In genomic region chr3:152264378-152264777, GRCh38 we compare ENCODE assay signal across 14 cellular contexts. TPM values are rescaled to one million over a fixed set of nuclear protein-coding genes. Genes with fewer than 3 reads are reported as not detected.
DNase-seq lines count a peak whose midpoint lies in the region; ATAC-seq and TF ChIP-seq lines count a peak whose summit lies in the region.
"Had no signal": no experiment of that assay in that cellular context is flagged by ENCODE, and none has a peak within 500 bp of the region (broad histone marks: within the 10 kb centered on the region; RNA-seq: fewer than 3 reads in every experiment).

No MANE protein-coding gene starts in this region.

- intact Hi-C loops in transverse colon (cut with DNase I; ENCODE audit: low total_unique reads), result loop anchor here (10.0 kb wide), 2 partner anchors 60 to 170 kb away; no protein-coding TSS in a partner anchor
- intact Hi-C loops in heart right ventricle (cut with DNase I), result loop anchor here in 3 of 10 donors (10.0 kb wide), 3 partner anchors 70 to 1770 kb away; no protein-coding TSS in a partner anchor

- ATAC-seq in T-cell (replicated peaks in 1 of 4) (no peak), heart right ventricle (no peak), HG03135 (IDR thresholded peaks at IDR 0.05; ENCODE audit: unreplicated experiment) (no peak)
- ATAC-seq: upper lobe of right lung had no signal

- no peaks in the 10 kb centered on the region for H3K9me3 Mint-ChIP-seq in activated naive CD4-positive, alpha-beta T cell treated with anti-CD3 and anti-CD28 coated beads, Interleukin-2, amount 10 ng/mL, durations not matched to agents 7 days and 5 days
- no peaks in the 10 kb centered on the region for H3K9me3 Mint-ChIP-seq in T-cell

- no peak for TF ChIP-seq POLR2A in transverse colon (IDR thresholded peaks at IDR 0.05)

- POLR2A ChIA-PET in T-cell (lab: Charles Lee) (interaction anchor here in 1 of 2 donors (0.6 to 0.7 kb wide), 2 partner anchors 12 to 71 kb away, joined by 3 read pairs; no protein-coding TSS in a partner anchor), GM10248 (lab: Yijun Ruan, JAX) (no interaction called here)

- no peak for TF ChIP-seq CTCF in transverse colon (IDR thresholded peaks at IDR 0.05)
- TF ChIP-seq CTCF in heart right ventricle (IDR thresholded peaks at IDR 0.05), result no peak
- no peak for TF ChIP-seq CTCF in GM10248 (IDR thresholded peaks at IDR 0.05; ENCODE audit: control extremely low read depth, extremely low read depth, low read depth, missing control alignments)

- H3K4me1 ChIP-seq in transverse colon (peaks cover 19 to 52% (median 29%) of the 10 kb centered on the region in 4 donors), heart right ventricle (peaks cover 9 to 57% (median 36%) of the 10 kb centered on the region in 9 donors)

- DNase-seq in activated naive CD4-positive, alpha-beta T cell treated with anti-CD3 and anti-CD28 coated beads, Interleukin-2, amount 10 ng/mL, durations not matched to agents 7 days and 5 days, result no peak
- DNase-seq in activated naive CD4-positive, alpha-beta T cell treated with anti-CD3 and anti-CD28 coated beads, Interleukin-2, amount 50 U/mL, for 16 hours, result no peak
- DNase-seq in T-cell, result no peak
- DNase-seq in medulla oblongata (ENCODE audit: extremely low spot score), result peak; percentile 67
- DNase-seq in transverse colon, result no peak
- DNase-seq in heart right ventricle, result no peak
- no peak for DNase-seq in GM10248 (ENCODE audit: extremely low spot score)
- DNase-seq: activated CD4-positive, alpha-beta T cell treated with anti-CD3 and anti-CD28 coated beads for 48 hours; activated effector memory CD4-positive, alpha-beta T cell treated with anti-CD3 and anti-CD28 coated beads, Interleukin-2, amount 50 U/mL, for 16 hours; NCI-H2081 treated with DMSO at 0.1 percent for 48 hours; stimulated activated CD4-positive, alpha-beta T cell treated with anti-CD3 and anti-CD28 coated beads, Interleukin-4, amount 100 ng/mL, for 24 hours; upper lobe of right lung had no signal

- peaks cover 61% of the 10 kb centered on the region for H3K36me3 Mint-ChIP-seq in activated naive CD4-positive, alpha-beta T cell treated with anti-CD3 and anti-CD28 coated beads, Interleukin-2, amount 10 ng/mL, durations not matched to agents 7 days and 5 days
- peaks cover 26% of the 10 kb centered on the region for H3K36me3 Mint-ChIP-seq in T-cell

- no peak for TF ChIP-seq EP300 in transverse colon (IDR thresholded peaks at IDR 0.05; ENCODE audit: low read depth)

- H3K27ac Mint-ChIP-seq in activated naive CD4-positive, alpha-beta T cell treated with anti-CD3 and anti-CD28 coated beads, Interleukin-2, amount 10 ng/mL, durations not matched to agents 7 days and 5 days, result peak overlapping the region; percentile 46
- peak overlapping the region; percentile 81 to 89 for H3K27ac Mint-ChIP-seq in T-cell

- H3K27me3 Mint-ChIP-seq in activated naive CD4-positive, alpha-beta T cell treated with anti-CD3 and anti-CD28 coated beads, Interleukin-2, amount 10 ng/mL, durations not matched to agents 7 days and 5 days, result no peaks in the 10 kb centered on the region
- H3K27me3 Mint-ChIP-seq in T-cell, result no peaks in the 10 kb centered on the region

- H3K4me3 Mint-ChIP-seq in activated naive CD4-positive, alpha-beta T cell treated with anti-CD3 and anti-CD28 coated beads, Interleukin-2, amount 10 ng/mL, durations not matched to agents 7 days and 5 days, result no peak overlapping the region
- H3K4me3 Mint-ChIP-seq in T-cell, result peak overlapping the region in 2 of 3 donors; percentile 5 to 40

- H3K9me3 ChIP-seq in transverse colon (no peaks in the 10 kb centered on the region), heart right ventricle (no peaks in the 10 kb centered on the region)
- H3K9me3 ChIP-seq: upper lobe of right lung had no signal

- H3K36me3 ChIP-seq in transverse colon (no peaks in the 10 kb centered on the region), heart right ventricle (no peaks in the 10 kb centered on the region)
- H3K36me3 ChIP-seq: upper lobe of right lung had no signal

- CTCF ChIA-PET in activated naive CD4-positive, alpha-beta T cell treated with anti-CD3 and anti-CD28 coated beads, Interleukin-2, amount 10 ng/mL, durations not matched to agents 7 days and 5 days (lab: Charles Lee), result no interaction called here
- CTCF ChIA-PET in T-cell (lab: Charles Lee), result interaction anchor here in 1 of 2 donors (1.2 kb wide), 1 partner anchor 21 kb away, joined by 3 read pairs; no protein-coding TSS in a partner anchor
- CTCF ChIA-PET in GM10248 (lab: Yijun Ruan, JAX), result interaction anchor here (1.0 to 2.2 kb wide), 2 partner anchors 9 to 20 kb away, joined by 3 to 7 read pairs; no protein-coding TSS in a partner anchor

- H3K4me3 ChIP-seq in transverse colon (no peak overlapping the region), heart right ventricle (no peak overlapping the region)
- H3K4me3 ChIP-seq: lung, upper lobe of right lung had no signal

- peak overlapping the region; percentile 30 to 100 (median 98) for H3K27ac ChIP-seq in transverse colon
- peak overlapping the region in 5 of 10 donors; percentile 9 to 98 (median 17) for H3K27ac ChIP-seq in heart right ventricle
- H3K27ac ChIP-seq: upper lobe of right lung had no signal

- H3K4me1 Mint-ChIP-seq in activated naive CD4-positive, alpha-beta T cell treated with anti-CD3 and anti-CD28 coated beads, Interleukin-2, amount 10 ng/mL, durations not matched to agents 7 days and 5 days, result peaks cover 74% of the 10 kb centered on the region
- peaks cover 78 to 81% (median 80%) of the 10 kb centered on the region in 3 donors for H3K4me1 Mint-ChIP-seq in T-cell

- in situ Hi-C loops in transverse colon (cut with MboI; ENCODE audit: low pct_ligation_motif_present in 1 of 4, low pct_unique_long_range_greater_than_20kb in 1 of 4, low sequenced_read_pairs in 3 of 4), result loop anchor here in 2 of 4 donors (10.0 to 25.0 kb wide), 2 partner anchors 60 to 173 kb away; no protein-coding TSS in a partner anchor

- H3K27me3 ChIP-seq in transverse colon, result no peaks in the 10 kb centered on the region
- no peaks in the 10 kb centered on the region for H3K27me3 ChIP-seq in heart right ventricle
- H3K27me3 ChIP-seq: upper lobe of right lung had no signal

RNA-seq across cellular contexts. Expression of gene MBNL1, which starts 4.4 kb away (rescaled TPM):
- total RNA-seq in T-cell (100 to 1,000 TPM; 408 to 705 (median 423) TPM), transverse colon (100 to 1,000 TPM; 232 to 658 (median 509) TPM), heart right ventricle (100 to 1,000 TPM; 173 to 236 (median 190) TPM)
- polyA plus RNA-seq in heart right ventricle, result 10 to 100 TPM; 33.1 to 55.9 TPM
